ENCODE assay signal across 1 cellular context in genomic region chr17:75087558-75088453, GRCh38.
TF ChIP-seq lines count a peak whose summit lies in the region.

Gene SLC16A5, plus strand, starts transcription at chr17:75087954. Its CDS starts 5,683 bp downstream, at chr17:75093637.

TF ChIP-seq in HepG2, 621 proteins besides CTCF, POLR2A, EP300 and RAD21 (continued from another document and continues in another):
- TF ChIP-seq ZNF407 (CRISPR knock-in tag; IDR thresholded peaks at IDR 0.05; ENCODE audit: not compliant biosample characterization) = no peak
- no peak; the same call in 1 of the 2 replicates for TF ChIP-seq FOXC1 (CRISPR knock-in tag; IDR thresholded peaks at IDR 0.05; ENCODE audit: borderline replicate concordance)
- TF ChIP-seq MAZ (IDR thresholded peaks at IDR 0.05; ENCODE audit: borderline replicate concordance, low read depth, low read length) = peak; percentile 84; the same call in 1 of the 2 replicates
- TF ChIP-seq MAZ (CRISPR knock-in tag; IDR thresholded peaks at IDR 0.05; ENCODE audit: low read depth) = peak; percentile 88
- TF ChIP-seq KMT2B (CRISPR knock-in tag; IDR thresholded peaks at IDR 0.05) = peak; percentile 25; the same call in 1 of the 2 replicates
- no peak for TF ChIP-seq ZSCAN9 (CRISPR knock-in tag; IDR thresholded peaks at IDR 0.05; ENCODE audit: borderline replicate concordance)
- no peak for TF ChIP-seq SMAD9 (CRISPR knock-in tag; IDR thresholded peaks at IDR 0.05)
- TF ChIP-seq ZNF10 (CRISPR knock-in tag; IDR thresholded peaks at IDR 0.05; ENCODE audit: borderline replicate concordance, low read depth) = no peak
- TF ChIP-seq PAWR (CRISPR knock-in tag; IDR thresholded peaks at IDR 0.05; ENCODE audit: borderline replicate concordance) = no peak
- TF ChIP-seq ZNF142 (CRISPR knock-in tag; IDR thresholded peaks at IDR 0.05) = peak; percentile 54; the same call in 1 of the 2 replicates
- peak; percentile 76; the same call in 1 of the 2 replicates for TF ChIP-seq FOXP4 (CRISPR knock-in tag; IDR thresholded peaks at IDR 0.05)
- no peak for TF ChIP-seq NFKBIZ (CRISPR knock-in tag; IDR thresholded peaks at IDR 0.05)
- TF ChIP-seq ZNF747 (CRISPR knock-in tag; IDR thresholded peaks at IDR 0.05; ENCODE audit: borderline replicate concordance) = 0 out of 2 replicates have a peak, but pooled peaks have one; percentile 57
- TF ChIP-seq FOSL2 (CRISPR knock-in tag; IDR thresholded peaks at IDR 0.05) = peak; percentile 20; the same call in 1 of the 2 replicates
- no peak for TF ChIP-seq HINFP (CRISPR knock-in tag; IDR thresholded peaks at IDR 0.05; ENCODE audit: low read depth)
- no peak; the same call in 1 of the 2 replicates for TF ChIP-seq ZNF414 (CRISPR knock-in tag; IDR thresholded peaks at IDR 0.05)
- no peak for TF ChIP-seq ONECUT2 (CRISPR knock-in tag; IDR thresholded peaks at IDR 0.05)
- no peak for TF ChIP-seq ZNF274 (CRISPR knock-in tag; IDR thresholded peaks at IDR 0.05)
- TF ChIP-seq ZNF580 (CRISPR knock-in tag; IDR thresholded peaks at IDR 0.05; ENCODE audit: borderline replicate concordance, low read depth) = no peak; the same call in 1 of the 2 replicates
- TF ChIP-seq ZNF282 (IDR thresholded peaks at IDR 0.05; ENCODE audit: partially characterized antibody) = no peak
- no peak for TF ChIP-seq TARDBP (CRISPR knock-in tag; IDR thresholded peaks at IDR 0.05)
- TF ChIP-seq CCAR2 (optimal IDR thresholded peaks at IDR 0.05; ENCODE audit: low read depth, low read length) = no peak
- TF ChIP-seq PHB2 (IDR thresholded peaks at IDR 0.05; ENCODE audit: partially characterized antibody) = no peak
- TF ChIP-seq MAX (IDR thresholded peaks at IDR 0.05) = peak; percentile 41
- 0 out of 2 replicates have a peak, but pooled peaks have one; percentile 39 for TF ChIP-seq PHF20 (CRISPR knock-in tag; IDR thresholded peaks at IDR 0.05)
- TF ChIP-seq ZNF646 (CRISPR knock-in tag; IDR thresholded peaks at IDR 0.05) = 0 out of 2 replicates have a peak, but pooled peaks have one; percentile 17
- TF ChIP-seq ZNF883 (CRISPR knock-in tag; IDR thresholded peaks at IDR 0.05; ENCODE audit: not compliant biosample characterization) = no peak
